ENCODE assay signal across 8 cellular contexts in the genomic region with DNA sequence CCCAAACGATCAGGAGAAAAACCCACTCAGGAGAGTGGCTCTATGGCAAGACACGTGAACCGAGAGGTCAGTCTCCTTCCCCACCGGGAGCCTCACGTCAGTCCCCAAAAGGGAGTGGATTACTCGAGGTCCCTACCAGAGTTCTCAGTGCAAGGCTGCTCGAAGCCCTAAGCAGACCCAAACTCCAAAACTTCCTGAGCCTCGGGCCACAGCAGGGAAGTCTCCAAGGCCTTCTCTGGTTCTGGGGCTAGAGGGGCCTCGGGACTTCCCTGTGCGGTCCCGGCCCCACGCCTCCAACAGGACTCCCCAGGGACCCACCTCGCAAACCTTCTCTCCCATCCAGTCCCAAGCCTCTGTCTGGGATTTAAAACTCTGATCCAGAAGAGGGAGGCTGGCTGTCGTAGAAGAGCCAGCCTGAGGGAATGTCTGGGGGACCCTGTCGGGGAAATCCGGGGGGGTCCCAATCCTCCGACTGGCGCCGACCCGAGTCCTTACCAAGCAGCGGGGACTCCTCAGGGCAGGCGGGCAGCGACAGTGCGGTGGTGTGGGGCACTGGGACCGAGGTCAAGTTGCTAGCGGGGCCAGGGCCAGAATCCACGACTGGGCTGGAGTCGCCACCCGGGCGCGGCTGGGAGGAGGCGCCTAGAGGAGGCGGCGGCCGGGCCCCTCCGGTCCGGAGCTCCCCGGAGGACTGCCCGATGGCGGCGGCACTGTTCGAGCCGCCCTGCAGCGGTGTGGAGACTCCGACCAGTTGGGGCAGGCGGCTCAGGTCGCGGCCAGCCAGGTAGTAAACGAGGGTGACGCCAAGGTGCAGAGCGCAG. TPM values are rescaled to one million over a fixed set of nuclear protein-coding genes. Genes with fewer than 3 reads are reported as not detected.
A peak's percentile ranks its signal among the peaks of the same experiment; 100 is the strongest.
DNase-seq lines count a peak whose midpoint lies in the region; ATAC-seq, FAIRE-seq and TF ChIP-seq lines count a peak whose summit lies in the region.

No MANE protein-coding gene starts in this region.

- no peak for TF ChIP-seq EP300 in A549 (IDR thresholded peaks at IDR 0.05)

- no peak for TF ChIP-seq CTCF in A549 (IDR thresholded peaks at IDR 0.05)
- TF ChIP-seq CTCF in WI38 (IDR thresholded peaks at IDR 0.05; ENCODE audit: low read depth, low read length): no peak
- TF ChIP-seq CTCF in esophagus squamous epithelium (IDR thresholded peaks at IDR 0.05): peak in 1 of 6 experiments; percentile 16

- TF ChIP-seq RAD21 in A549 (conservative IDR thresholded peaks at IDR 0.05 in 1 of 2, IDR thresholded peaks at IDR 0.05 in 1 of 2): no peak

- CTCF ChIA-PET in A549 (lab: Yijun Ruan, JAX): interaction anchor here (0.8 to 1.6 kb wide), 7 partner anchors 15 to 84 kb away, joined by 3 to 10 read pairs (median 4); no protein-coding TSS in a partner anchor

- H2AFZ ChIP-seq in neuron (ENCODE audit: low read depth, low read length): peak overlapping the region; percentile 96

- POLR2A ChIA-PET in A549 (lab: Yijun Ruan, JAX): interaction anchor here (0.6 to 1.4 kb wide), 9 partner anchors 8 to 142 kb away, joined by 3 to 7 read pairs (median 4); partner anchors contain the start of genes DNAJA1 and SMU1

- peak overlapping the region; percentile 87 for H3K4me2 ChIP-seq in A549

- ATAC-seq in A549: peak; percentile 40 to 46
- peak; percentile 6 for ATAC-seq in GM19025 (IDR thresholded peaks at IDR 0.05; ENCODE audit: low read depth, unreplicated experiment)
- peak; percentile 7 for ATAC-seq in HG03432 (IDR thresholded peaks at IDR 0.05; ENCODE audit: unreplicated experiment)

- H3K27ac ChIP-seq in A549: peak overlapping the region; percentile 95 to 97
- peak overlapping the region; percentile 97 to 99 (median 98) for H3K27ac ChIP-seq in esophagus squamous epithelium

- H3K36me3 ChIP-seq in esophagus squamous epithelium: no peaks in the 10 kb centered on the region
- no peaks in the 10 kb centered on the region for H3K36me3 ChIP-seq in neuron (ENCODE audit: insufficient read depth, low read length)

- TF ChIP-seq POLR2A in A549 (IDR thresholded peaks at IDR 0.05; ENCODE audit: low read length) (no peak), esophagus squamous epithelium (IDR thresholded peaks at IDR 0.05) (no peak)

- H3K27me3 ChIP-seq in esophagus squamous epithelium: no peaks in the 10 kb centered on the region
- H3K27me3 ChIP-seq in neuron (ENCODE audit: insufficient read depth, low read length): peaks cover 17% of the 10 kb centered on the region

- intact Hi-C loops in esophagus squamous epithelium (cut with DNase I): no loop called here

- H3K4me3 ChIP-seq in A549 (peak overlapping the region; percentile 86), WI38 (ENCODE audit: low read depth, low read length) (peak overlapping the region; percentile 80), esophagus squamous epithelium (peak overlapping the region; percentile 86 to 97 (median 90)), neuron (ENCODE audit: low read length) (peak overlapping the region; percentile 83)

- H3K9me3 ChIP-seq in A549: no peaks in the 10 kb centered on the region
- no peaks in the 10 kb centered on the region for H3K9me3 ChIP-seq in esophagus squamous epithelium
- H3K9me3 ChIP-seq in neuron (ENCODE audit: low read length): no peaks in the 10 kb centered on the region

- 2% methylated on average over 24 of the region's 51 CpGs for WGBS in A549 (ENCODE audit: missing lambda C conversion rate)
- 0% methylated on average over 3 to 7 of the region's 51 CpGs for WGBS in esophagus squamous epithelium, 2 donors

- DNase-seq in A549 (ENCODE audit: low read depth in 1 of 2, low spot score in 1 of 2) (peak in 1 of 2 experiments; percentile 53), esophagus squamous epithelium (lab: John Stamatoyannopoulos, UW) (no peak), NCI-H2196 treated with DMSO at 0.1 percent for 48 hours (lab: John Stamatoyannopoulos, UW; ENCODE audit: unreplicated experiment) (no peak), dedifferentiated amniotic fluid mesenchymal stem cell (ENCODE audit: extremely low spot score) (no peak)

- H3K4me1 ChIP-seq in A549 (peaks cover 48% of the 10 kb centered on the region), esophagus squamous epithelium (peaks cover 48 to 78% (median 49%) of the 10 kb centered on the region in 3 donors), neuron (ENCODE audit: insufficient read depth, low read length) (peaks cover 18% of the 10 kb centered on the region)

- no peak for FAIRE-seq in A549 (lab: Jason Lieb, UNC)

TF ChIP-seq in A549, 52 proteins besides CTCF, POLR2A, EP300 and RAD21:
- TF ChIP-seq HOXA7 (CRISPR knock-in tag; IDR thresholded peaks at IDR 0.05) (no peak), EHF (CRISPR knock-in tag; IDR thresholded peaks at IDR 0.05) (no peak), ZC3H11A (IDR thresholded peaks at IDR 0.05) (no peak), POLR2AphosphoS2 (conservative IDR thresholded peaks at IDR 0.05; ENCODE audit: low read length) (no peak), JUNB (IDR thresholded peaks at IDR 0.05) (no peak), EHMT2 (IDR thresholded peaks at IDR 0.05; ENCODE audit: low read depth) (no peak), CBX2 (IDR thresholded peaks at IDR 0.05; ENCODE audit: borderline replicate concordance, low read depth) (no peak), ZFP36 (IDR thresholded peaks at IDR 0.05; ENCODE audit: borderline replicate concordance, partially characterized antibody) (peak; percentile 95), MAX (IDR thresholded peaks at IDR 0.05) (0 out of 2 replicates have a peak, but pooled peaks have one; percentile 9), HDAC2 (IDR thresholded peaks at IDR 0.05) (no peak), HES2 (IDR thresholded peaks at IDR 0.05) (no peak), RNF2 (IDR thresholded peaks at IDR 0.05; ENCODE audit: borderline replicate concordance, low read depth) (no peak), RFX5 (IDR thresholded peaks at IDR 0.05) (no peak), PBX3 (IDR thresholded peaks at IDR 0.05) (no peak; the same call in 1 of the 2 replicates), MYC (IDR thresholded peaks at IDR 0.05; ENCODE audit: borderline replicate concordance, low read length) (no peak), CBX8 (IDR thresholded peaks at IDR 0.05) (no peak), TFCP2L1 (CRISPR knock-in tag; IDR thresholded peaks at IDR 0.05) (no peak), MAFK (IDR thresholded peaks at IDR 0.05; ENCODE audit: partially characterized antibody) (no peak), CHD2 (IDR thresholded peaks at IDR 0.05; ENCODE audit: low read length, partially characterized antibody) (no peak), MAZ (IDR thresholded peaks at IDR 0.05; ENCODE audit: borderline replicate concordance, low read depth, low read length) (no peak), RCOR1 (IDR thresholded peaks at IDR 0.05; ENCODE audit: low read depth, low read length) (no peak), HMGXB4 (CRISPR knock-in tag; IDR thresholded peaks at IDR 0.05; ENCODE audit: borderline replicate concordance) (no peak), PHF8 (IDR thresholded peaks at IDR 0.05; ENCODE audit: borderline replicate concordance, low read depth) (peak; percentile 31; the same call in 1 of the 2 replicates), NPAS2 (CRISPR knock-in tag; IDR thresholded peaks at IDR 0.05; ENCODE audit: borderline replicate concordance) (no peak), TP53 (CRISPR knock-in tag; IDR thresholded peaks at IDR 0.05) (no peak), SMC3 (IDR thresholded peaks at IDR 0.05) (no peak), KDM1A (IDR thresholded peaks at IDR 0.05; ENCODE audit: low read depth) (peak; percentile 55; the same call in 1 of the 2 replicates)

RNA-seq across cellular contexts. Expression of gene B4GALT1, which starts 0.7 kb away (rescaled TPM):
- 180 and 191 TPM in 2 replicates for polyA plus RNA-seq in A549 (2011; rRNA removed)
- 52.5 and 77.2 TPM in 2 replicates for polyA plus RNA-seq in A549 (2012; cell fraction: cytosol; rRNA removed)
- polyA plus RNA-seq in A549 (2012; cell fraction: nucleus; rRNA removed): 58.3 and 75.3 TPM in 2 replicates
- 140 to 182 TPM (median 167 TPM) in 3 replicates for polyA plus RNA-seq in A549 (2017; fragmentation: RNase III; extraction: RNeasy Plus Mini Kit Qiagen cat#74134 plus additional on column Dnase treatment)
- polyA minus RNA-seq in A549 (2011; rRNA and poly(A)+ RNA removed): 251 and 259 TPM in 2 replicates
- total RNA-seq in esophagus squamous epithelium: 10 to 100 TPM; 42.3 to 60.4 (median 47.9) TPM
